In the genomic region with DNA sequence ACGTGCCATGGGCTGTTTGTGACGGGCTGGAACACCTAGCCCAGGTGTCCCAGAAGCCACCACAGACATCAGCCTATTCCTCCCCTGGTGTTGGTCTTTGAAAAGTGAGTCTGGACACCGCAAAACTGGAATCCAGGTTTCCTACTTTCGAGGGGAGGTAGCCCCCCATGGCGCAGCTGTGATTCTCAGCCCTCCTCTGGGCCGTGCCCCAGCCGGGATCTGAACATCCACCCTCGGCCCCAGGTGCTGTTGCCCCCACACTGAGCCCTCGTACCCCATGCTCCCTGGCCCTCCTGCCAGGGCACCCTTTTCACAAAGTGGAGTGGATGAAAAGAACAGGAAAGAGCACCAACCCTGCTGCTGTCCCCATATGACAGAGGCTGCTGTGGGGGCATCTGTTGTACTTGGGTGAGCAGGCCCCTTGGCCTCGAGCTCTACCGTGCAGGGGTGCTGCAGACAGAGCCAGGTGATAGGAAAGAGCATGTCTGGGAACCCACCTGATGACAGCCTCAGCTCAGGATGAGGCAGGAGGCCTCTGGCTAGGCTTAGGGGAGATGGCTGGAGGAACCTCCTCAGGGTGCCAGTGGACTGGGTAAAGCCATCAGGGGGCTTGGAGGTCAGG, we compare ENCODE assay signal across 21 cellular contexts. TPM values are rescaled to one million over a fixed set of nuclear protein-coding genes. Genes with fewer than 3 reads are reported as not detected.
DNase-seq lines count a peak whose midpoint lies in the region; ATAC-seq and TF ChIP-seq lines count a peak whose summit lies in the region.
"Had no signal": no experiment of that assay in that cellular context is flagged by ENCODE, and none has a peak within 500 bp of the region (broad histone marks: within the 10 kb centered on the region; RNA-seq: fewer than 3 reads in every experiment).

No MANE protein-coding gene starts in this region.

- H3K9me3 Mint-ChIP-seq in activated CD4-positive, alpha-beta T cell treated with anti-CD3 and anti-CD28 coated beads, Interleukin-2, amount 10 ng/mL, durations not matched to agents 7 days and 5 days = no peaks in the 10 kb centered on the region
- no peaks in the 10 kb centered on the region for H3K9me3 Mint-ChIP-seq in chondrocyte (ENCODE audit: low read depth)
- H3K9me3 Mint-ChIP-seq: CD8-positive, alpha-beta T cell had no signal

- no peaks in the 10 kb centered on the region for H3K79me1 ChIP-seq in mesenchymal stem cell (replicated peaks; ENCODE audit: low read length, poor library complexity, severe bottlenecking)

- no peak overlapping the region for H2BK15ac ChIP-seq in mesenchymal stem cell (ENCODE audit: low read depth, poor library complexity, severe bottlenecking)

- no peak overlapping the region for H2BK5ac ChIP-seq in mesenchymal stem cell (ENCODE audit: low read depth, low read length, poor library complexity, severe bottlenecking)

- POLR2A ChIA-PET in activated CD4-positive, alpha-beta T cell treated with anti-CD3 and anti-CD28 coated beads, Interleukin-2, amount 10 ng/mL, durations not matched to agents 7 days and 5 days (lab: Charles Lee) = no interaction called here

- no peak overlapping the region for H4K91ac ChIP-seq in mesenchymal stem cell (ENCODE audit: low read length)

- H3K9ac ChIP-seq in mesenchymal stem cell (ENCODE audit: low read length) = no peak overlapping the region
- H3K9ac ChIP-seq: BLaER1 had no signal

- H3K9me3 ChIP-seq in esophagus muscularis mucosa (no peaks in the 10 kb centered on the region), lung (ENCODE audit: control insufficient read depth in 2 of 2, insufficient read depth in 1 of 2, low read length in 1 of 2) (peaks cover 0 to 2% of the 10 kb centered on the region in 2 donors), mucosa of descending colon (no peaks in the 10 kb centered on the region), mesenchymal stem cell (ENCODE audit: control insufficient read depth, low read length) (no peaks in the 10 kb centered on the region)
- H3K9me3 ChIP-seq: A549, BLaER1, HAP-1 had no signal

- H3K4me2 ChIP-seq in mesenchymal stem cell (ENCODE audit: low read length, poor library complexity, severe bottlenecking) = no peak overlapping the region
- H3K4me2 ChIP-seq: A549, BLaER1 had no signal

- WGBS in esophagus muscularis mucosa = 64% methylated on average over 5 of the region's 11 CpGs
- 80 to 85% methylated on average over 11 of the region's 11 CpGs for WGBS in lung, 2 donors
- 67% methylated on average over 10 of the region's 11 CpGs for WGBS in mesenchymal stem cell

- no peak overlapping the region for H3K18ac ChIP-seq in mesenchymal stem cell (ENCODE audit: low read depth in 1 of 2, low read length in 2 of 2)

- H4K8ac ChIP-seq in mesenchymal stem cell (ENCODE audit: low read length) = no peak overlapping the region

- no peak overlapping the region for H3K23ac ChIP-seq in mesenchymal stem cell (ENCODE audit: low read length in 2 of 2)

- H3K4me3 Mint-ChIP-seq in activated CD4-positive, alpha-beta T cell treated with anti-CD3 and anti-CD28 coated beads, Interleukin-2, amount 10 ng/mL, durations not matched to agents 7 days and 5 days = no peak overlapping the region
- H3K4me3 Mint-ChIP-seq in chondrocyte (ENCODE audit: unreplicated experiment) = no peak overlapping the region
- H3K4me3 Mint-ChIP-seq: CD14-positive monocyte; CD8-positive, alpha-beta T cell had no signal

- H3K4me1 ChIP-seq in esophagus muscularis mucosa (no peaks in the 10 kb centered on the region), lung (ENCODE audit: control insufficient read depth in 2 of 2, insufficient read depth in 2 of 2, low read length in 2 of 2) (no peaks in the 10 kb centered on the region), mucosa of descending colon (ENCODE audit: low read depth) (no peaks in the 10 kb centered on the region), mesenchymal stem cell (ENCODE audit: control insufficient read depth, insufficient read depth, low read depth, low read length) (peaks cover 4% of the 10 kb centered on the region)
- H3K4me1 ChIP-seq: A549, BLaER1, HAP-1 had no signal

- no peak for TF ChIP-seq POLR2A in esophagus muscularis mucosa (IDR thresholded peaks at IDR 0.05; ENCODE audit: low read depth)

- intact Hi-C loops in esophagus muscularis mucosa (cut with DNase I) (no loop called here), mucosa of descending colon (cut with DNase I, micrococcal nuclease) (no loop called here)

- H3K36me3 ChIP-seq in esophagus muscularis mucosa (no peaks in the 10 kb centered on the region), lung (ENCODE audit: control insufficient read depth in 2 of 2, insufficient read depth in 2 of 2, low read length in 2 of 2) (no peaks in the 10 kb centered on the region), mucosa of descending colon (ENCODE audit: low read depth) (no peaks in the 10 kb centered on the region), mesenchymal stem cell (ENCODE audit: control insufficient read depth in 1 of 2, insufficient read depth in 2 of 2, low read depth in 1 of 2, low read length in 2 of 2) (no peaks in the 10 kb centered on the region)
- H3K36me3 ChIP-seq: BLaER1, HAP-1 had no signal

- H2AFZ ChIP-seq in mesenchymal stem cell (ENCODE audit: low read depth, low read length) = no peak overlapping the region

- peaks cover 1% of the 10 kb centered on the region for H3K4me1 Mint-ChIP-seq in activated CD4-positive, alpha-beta T cell treated with anti-CD3 and anti-CD28 coated beads, Interleukin-2, amount 10 ng/mL, durations not matched to agents 7 days and 5 days
- peaks cover 13% of the 10 kb centered on the region for H3K4me1 Mint-ChIP-seq in chondrocyte (ENCODE audit: low read depth)
- H3K4me1 Mint-ChIP-seq: CD14-positive monocyte had no signal

- H2AK5ac ChIP-seq in mesenchymal stem cell (ENCODE audit: low read length, severe bottlenecking) = no peak overlapping the region

- H3K27ac ChIP-seq in esophagus muscularis mucosa (replicated peaks in 1 of 4) (no peak overlapping the region), lung (ENCODE audit: low read depth in 1 of 2, low read length in 1 of 2) (no peak overlapping the region), mesenchymal stem cell (ENCODE audit: low read length, poor library complexity, severe bottlenecking) (no peak overlapping the region)
- H3K27ac ChIP-seq: 22Rv1, A549, BLaER1 had no signal

- no peak overlapping the region for H2BK120ac ChIP-seq in mesenchymal stem cell (ENCODE audit: low read depth, low read length)

- no peak overlapping the region for H3K14ac ChIP-seq in mesenchymal stem cell (ENCODE audit: low read length in 2 of 2)

- CTCF ChIA-PET in activated CD4-positive, alpha-beta T cell treated with anti-CD3 and anti-CD28 coated beads, Interleukin-2, amount 10 ng/mL, durations not matched to agents 7 days and 5 days (lab: Charles Lee) = no interaction called here

- H3K27me3 ChIP-seq in esophagus muscularis mucosa = peaks cover 0 to 13% (median 0%) of the 10 kb centered on the region in 4 donors
- no peaks in the 10 kb centered on the region for H3K27me3 ChIP-seq in lung (ENCODE audit: control insufficient read depth, insufficient read depth)
- H3K27me3 ChIP-seq in mesenchymal stem cell (ENCODE audit: control insufficient read depth in 1 of 2, insufficient read depth in 1 of 2, low read length in 2 of 2) = peaks cover 0 to 3% of the 10 kb centered on the region in 2 experiments
- H3K27me3 ChIP-seq: BLaER1 had no signal

- H3K27ac Mint-ChIP-seq in activated CD4-positive, alpha-beta T cell treated with anti-CD3 and anti-CD28 coated beads, Interleukin-2, amount 10 ng/mL, durations not matched to agents 7 days and 5 days = no peak overlapping the region
- H3K27ac Mint-ChIP-seq in chondrocyte (ENCODE audit: unreplicated experiment) = no peak overlapping the region
- H3K27ac Mint-ChIP-seq: CD14-positive monocyte; CD8-positive, alpha-beta T cell had no signal

- no peak for TF ChIP-seq EP300 in esophagus muscularis mucosa (IDR thresholded peaks at IDR 0.05)

- ATAC-seq in lung (ENCODE audit: insufficient read depth, low FRiP score) (no peak), mucosa of descending colon (no peak)
- ATAC-seq: A549; CD8-positive, alpha-beta T cell; GM12878; HepG2 had no signal

- peaks cover 5% of the 10 kb centered on the region for H3K27me3 Mint-ChIP-seq in activated CD4-positive, alpha-beta T cell treated with anti-CD3 and anti-CD28 coated beads, Interleukin-2, amount 10 ng/mL, durations not matched to agents 7 days and 5 days
- peaks cover 10% of the 10 kb centered on the region for H3K27me3 Mint-ChIP-seq in chondrocyte (ENCODE audit: low read depth)

- no peak overlapping the region for H2BK12ac ChIP-seq in mesenchymal stem cell (ENCODE audit: low read length in 2 of 2)

- no peak overlapping the region for H3K4me3 ChIP-seq in esophagus muscularis mucosa
- H3K4me3 ChIP-seq in lung = no peak overlapping the region
- H3K4me3 ChIP-seq in mucosa of descending colon = no peak overlapping the region
- H3K4me3 ChIP-seq in mesenchymal stem cell (ENCODE audit: insufficient read depth in 1 of 2, low read depth in 1 of 2, low read length in 2 of 2) = no peak overlapping the region
- H3K4me3 ChIP-seq: A549, BLaER1, GM12878, HAP-1 had no signal

- TF ChIP-seq CTCF in chondrocyte (IDR thresholded peaks at IDR 0.05) (no peak), esophagus muscularis mucosa (IDR thresholded peaks at IDR 0.05) (no peak), lung (IDR thresholded peaks at IDR 0.05; ENCODE audit: control extremely low read depth, extremely low read depth) (no peak), mucosa of descending colon (IDR thresholded peaks at IDR 0.05) (no peak)

- DNase-seq in activated CD4-positive, alpha-beta T cell treated with anti-CD3 and anti-CD28 coated beads, Interleukin-2, amount 10 ng/mL, durations not matched to agents 7 days and 5 days = peak; percentile 3
- DNase-seq in activated CD4-positive, alpha-beta T cell treated with anti-CD3 and anti-CD28 coated beads for 48 hours = no peak
- peak; percentile 70 for DNase-seq in chondrocyte (ENCODE audit: low spot score)
- DNase-seq in esophagus muscularis mucosa (ENCODE audit: extremely low spot score) = peak; percentile 85
- peak; percentile 24 for DNase-seq in lung (ENCODE audit: low spot score)
- DNase-seq in mucosa of descending colon = no peak
- DNase-seq in mesenchymal stem cell = no peak
- no peak for DNase-seq in SKM-1 treated with dmso at 0.1 percent for 144 hours (lab: John Stamatoyannopoulos, UW; ENCODE audit: unreplicated experiment)
- DNase-seq: Calu3; CD8-positive, alpha-beta T cell; DND-41; EL had no signal

- no peak overlapping the region for H3K4ac ChIP-seq in mesenchymal stem cell (ENCODE audit: low read depth in 1 of 2, low read length in 2 of 2)

- H3K36me3 Mint-ChIP-seq in activated CD4-positive, alpha-beta T cell treated with anti-CD3 and anti-CD28 coated beads, Interleukin-2, amount 10 ng/mL, durations not matched to agents 7 days and 5 days (ENCODE audit: low read depth) = no peaks in the 10 kb centered on the region
- no peaks in the 10 kb centered on the region for H3K36me3 Mint-ChIP-seq in chondrocyte (ENCODE audit: low read depth)
- H3K36me3 Mint-ChIP-seq: CD14-positive monocyte; CD8-positive, alpha-beta T cell had no signal

RNA-seq across cellular contexts. Expression of a gene that starts 18.8 kb away (rescaled TPM):
- total RNA-seq in activated CD4-positive, alpha-beta T cell treated with anti-CD3 and anti-CD28 coated beads, Interleukin-2, amount 10 ng/mL, durations not matched to agents 7 days and 5 days = not detected
- total RNA-seq in chondrocyte = not detected in 3 replicates
- under 1 TPM in 1 of 4 donors, not detected in 3; 0.33 TPM for total RNA-seq in esophagus muscularis mucosa
- total RNA-seq in lung = not detected
- polyA plus RNA-seq in lung = not detected
- 1 to 10 TPM in 1 of 3 donors, not detected in 2; 1.0 TPM for total RNA-seq in mucosa of descending colon
- polyA plus RNA-seq in mesenchymal stem cell (2013, experiment 1 of 2) = not detected
- polyA plus RNA-seq in mesenchymal stem cell (2013, experiment 2 of 2) = not detected
- total RNA-seq: Calu3; CD8-positive, alpha-beta T cell; G401; GM12878; H1; HepG2 had no signal
- polyA plus RNA-seq: A549, CD14-positive monocyte, GM12878, H1, HepG2 had no signal

RNA-seq across cellular contexts. Expression of a gene that starts 49.6 kb away (rescaled TPM):
- total RNA-seq in activated CD4-positive, alpha-beta T cell treated with anti-CD3 and anti-CD28 coated beads, Interleukin-2, amount 10 ng/mL, durations not matched to agents 7 days and 5 days = not detected
- not detected in 3 replicates for total RNA-seq in chondrocyte
- total RNA-seq in esophagus muscularis mucosa = not detected
- not detected for total RNA-seq in lung
- polyA plus RNA-seq in lung = not detected
- not detected for total RNA-seq in mucosa of descending colon
- not detected for polyA plus RNA-seq in mesenchymal stem cell (2013, experiment 1 of 2)
- not detected for polyA plus RNA-seq in mesenchymal stem cell (2013, experiment 2 of 2)
- total RNA-seq: Calu3; CD8-positive, alpha-beta T cell; G401; GM12878; H1; HepG2 had no signal
- polyA plus RNA-seq: A549, CD14-positive monocyte, GM12878, H1 had no signal

RNA-seq across cellular contexts. Expression of a gene that starts 49.7 kb away (rescaled TPM):
- not detected for total RNA-seq in activated CD4-positive, alpha-beta T cell treated with anti-CD3 and anti-CD28 coated beads, Interleukin-2, amount 10 ng/mL, durations not matched to agents 7 days and 5 days
- not detected in 3 replicates for total RNA-seq in chondrocyte
- total RNA-seq in esophagus muscularis mucosa = not detected
- not detected for total RNA-seq in lung
- polyA plus RNA-seq in lung = not detected
- total RNA-seq in mucosa of descending colon = not detected
- not detected for polyA plus RNA-seq in mesenchymal stem cell (2013, experiment 1 of 2)
- polyA plus RNA-seq in mesenchymal stem cell (2013, experiment 2 of 2) = not detected
- total RNA-seq: Calu3; CD8-positive, alpha-beta T cell; G401; GM12878; H1; HepG2 had no signal
- polyA plus RNA-seq: A549, CD14-positive monocyte, GM12878, H1, HepG2 had no signal

RNA-seq across cellular contexts. Expression of a gene that starts 53.0 kb away (rescaled TPM):
- under 1 TPM; 0.37 to 0.42 TPM for total RNA-seq in activated CD4-positive, alpha-beta T cell treated with anti-CD3 and anti-CD28 coated beads, Interleukin-2, amount 10 ng/mL, durations not matched to agents 7 days and 5 days
- total RNA-seq in chondrocyte (not detected in 3 replicates), esophagus muscularis mucosa (under 1 TPM in 1 of 4 donors, not detected in 3; 0.50 TPM), lung (10 to 100 TPM in 1 of 2 donors, 1 to 10 TPM in 1; 2.1 to 15.1 TPM), mucosa of descending colon (10 to 100 TPM in 1 of 3 donors, 1 to 10 TPM in 1, not detected in 1; 4.2 to 11.7 TPM)
- 10 to 100 TPM in 1 of 2 donors, 1 to 10 TPM in 1; 2.1 to 19.4 TPM for polyA plus RNA-seq in lung
- polyA plus RNA-seq in mesenchymal stem cell (2013, experiment 1 of 2) = not detected
- not detected for polyA plus RNA-seq in mesenchymal stem cell (2013, experiment 2 of 2)
- total RNA-seq: CD8-positive, alpha-beta T cell; H1 had no signal
- polyA plus RNA-seq: CD14-positive monocyte had no signal

Comparison
In these comparisons a context has a peak if more than half of its experiments do, and no peak if none do; other contexts are left out.
1. DNase-seq: peak in activated CD4-positive, alpha-beta T cell treated with anti-CD3 and anti-CD28 coated beads, Interleukin-2, amount 10 ng/mL, durations not matched to agents 7 days and 5 days (single experiment), chondrocyte (single experiment), esophagus muscularis mucosa (single experiment) and lung (single experiment); none in activated CD4-positive, alpha-beta T cell treated with anti-CD3 and anti-CD28 coated beads for 48 hours (single experiment), mucosa of descending colon (0 of 3), mesenchymal stem cell (single experiment) and SKM-1 treated with dmso at 0.1 percent for 144 hours (single experiment).